16 cellular contexts compared by ENCODE assay signal in the genomic region with DNA sequence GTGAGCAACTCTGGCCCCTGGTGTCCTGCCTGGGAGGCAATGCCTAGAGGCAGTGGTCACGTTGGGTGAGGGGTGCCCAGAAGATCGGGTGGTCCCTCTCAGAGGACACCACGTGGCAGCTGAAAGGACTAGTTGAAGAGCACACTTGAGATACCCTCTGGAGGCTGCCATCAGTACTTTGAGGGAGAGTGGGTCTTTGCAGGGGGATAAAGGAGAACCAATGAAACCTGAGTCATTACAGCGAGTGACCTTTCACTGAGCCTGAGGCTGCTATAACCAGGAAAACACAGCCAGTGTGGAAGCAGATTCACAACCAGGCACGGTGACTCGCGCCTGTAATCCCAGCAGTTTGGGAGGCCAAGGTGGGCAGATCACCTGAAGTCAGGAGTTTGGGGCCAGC. TPM values are rescaled to one million over a fixed set of nuclear protein-coding genes. Genes with fewer than 3 reads are reported as not detected.
DNase-seq lines count a peak whose midpoint lies in the region; ATAC-seq, FAIRE-seq and TF ChIP-seq lines count a peak whose summit lies in the region.
"Had no signal": no experiment of that assay in that cellular context is flagged by ENCODE, and none has a peak within 500 bp of the region (broad histone marks: within the 10 kb centered on the region; RNA-seq: fewer than 3 reads in every experiment).

No MANE protein-coding gene starts in this region.

- no peaks in the 10 kb centered on the region for H3K27me3 ChIP-seq in SK-N-SH (ENCODE audit: insufficient read depth)
- H3K27me3 ChIP-seq in A673 (replicated peaks; ENCODE audit: insufficient read depth, low read depth, low read length, poor library complexity), result no peaks in the 10 kb centered on the region
- H3K27me3 ChIP-seq: Peyer's patch had no signal

- H3K4me3 ChIP-seq in SK-N-SH (ENCODE audit: low read depth in 2 of 2, low read length in 1 of 2), result no peak overlapping the region
- no peak overlapping the region for H3K4me3 ChIP-seq in A673 (ENCODE audit: low read depth, low read length, poor library complexity, severe bottlenecking)
- H3K4me3 ChIP-seq: K562, Peyer's patch had no signal

- WGBS in SK-N-SH (ENCODE audit: low lambda C conversion rate), result 88% methylated on average over 7 of the region's 7 CpGs

- no peak for TF ChIP-seq EP300 in SK-N-SH (IDR thresholded peaks at IDR 0.05; ENCODE audit: borderline replicate concordance in 1 of 2, low read depth in 1 of 2, low read length in 1 of 2)

- H3K27ac ChIP-seq in SK-N-SH (ENCODE audit: low read depth in 2 of 2, low read length in 1 of 2), result no peak overlapping the region
- H3K27ac ChIP-seq in A673 (ENCODE audit: low read depth, low read length, poor library complexity, severe bottlenecking), result no peak overlapping the region
- H3K27ac ChIP-seq: Peyer's patch had no signal

- TF ChIP-seq CTCF in SK-N-SH (IDR thresholded peaks at IDR 0.05), result no peak
- no peak for TF ChIP-seq CTCF in omental fat pad (IDR thresholded peaks at IDR 0.05)
- no peak for TF ChIP-seq CTCF in A673 (conservative IDR thresholded peaks at IDR 0.05; ENCODE audit: low read depth, low read length)

- H3F3A ChIP-seq in SK-N-SH (replicated peaks; ENCODE audit: insufficient read depth), result peaks cover 3% of the 10 kb centered on the region

- no peak overlapping the region for H2AFZ ChIP-seq in SK-N-SH (ENCODE audit: low read depth)

- CTCF ChIA-PET in SK-N-SH (lab: Yijun Ruan, JAX) (interaction anchor here (1.0 to 2.6 kb wide), 4 partner anchors 12 to 268 kb away, joined by 3 to 8 read pairs (median 4); no protein-coding TSS in a partner anchor), A673 (lab: Charles Lee) (interaction anchor here (0.6 kb wide), 1 partner anchor 249 kb away, joined by 3 read pairs; no protein-coding TSS in a partner anchor)

- no peak overlapping the region for H3K4me2 ChIP-seq in SK-N-SH

- peak; percentile 17 for DNase-seq in SK-N-SH
- peak; percentile 15 for DNase-seq in SK-N-DZ (ENCODE audit: low spot score)
- DNase-seq in left kidney (ENCODE audit: low read depth, low spot score), result peak; percentile 50
- no peak for DNase-seq in urothelium cell line (ENCODE audit: low spot score)
- DNase-seq in omental fat pad (ENCODE audit: low spot score), result no peak
- DNase-seq in NOMO-1 (lab: John Stamatoyannopoulos, UW; ENCODE audit: unreplicated experiment in 2 of 2), result no peak
- no peak for DNase-seq in A673 (ENCODE audit: low spot score)
- DNase-seq: COR-L47, NCI-H446, NCI-H748 treated with DMSO at 0.1 percent for 48 hours, Right ventricle myocardium superior had no signal

- intact Hi-C loops in A673 (cut with micrococcal nuclease; ENCODE audit: unreplicated experiment), result no loop called here

- H3K9ac ChIP-seq in SK-N-SH, result no peak overlapping the region

- no peak for ATAC-seq in SK-N-SH treated with all-trans-retinoic acid at 6 μM for 48 hours
- ATAC-seq in omental fat pad (ENCODE audit: low FRiP score), result no peak
- ATAC-seq: K562 had no signal

- H3K36me3 ChIP-seq in SK-N-SH (replicated peaks in 1 of 2; ENCODE audit: control insufficient read depth in 1 of 2, insufficient read depth in 2 of 2, low read length in 1 of 2), result no peaks in the 10 kb centered on the region
- H3K36me3 ChIP-seq in A673 (ENCODE audit: insufficient read depth, low read length, poor library complexity, severe bottlenecking), result no peaks in the 10 kb centered on the region
- H3K36me3 ChIP-seq: Peyer's patch had no signal

- H3K9me3 ChIP-seq in SK-N-SH, result no peaks in the 10 kb centered on the region
- no peaks in the 10 kb centered on the region for H3K9me3 ChIP-seq in A673 (ENCODE audit: low read depth, low read length, poor library complexity, severe bottlenecking)
- H3K9me3 ChIP-seq: Peyer's patch had no signal

- H3K4me1 ChIP-seq in SK-N-SH (ENCODE audit: control insufficient read depth in 1 of 2, insufficient read depth in 2 of 2, low read depth in 1 of 2, low read length in 1 of 2) (peaks cover 3 to 7% of the 10 kb centered on the region in 2 experiments; a peak in 2 of 4 replicates), A673 (ENCODE audit: insufficient read depth, low read length, poor library complexity, severe bottlenecking) (peaks cover 6% of the 10 kb centered on the region)

- H4K20me1 ChIP-seq in SK-N-SH (ENCODE audit: insufficient read depth), result no peaks in the 10 kb centered on the region

- H3K79me2 ChIP-seq in SK-N-SH (ENCODE audit: insufficient read depth), result no peaks in the 10 kb centered on the region

- TF ChIP-seq RAD21 in SK-N-SH (IDR thresholded peaks at IDR 0.05; ENCODE audit: low read length), result no peak

- H3K9me2 ChIP-seq in SK-N-SH, result no peaks in the 10 kb centered on the region

- no TSS peak for BruUV-seq in A673 (replicated peaks; lab: Mats Ljungman, UMichigan)

- POLR2A ChIA-PET in SK-N-SH (lab: Yijun Ruan, JAX), result no interaction called here
- POLR2A ChIA-PET in A673 (lab: Charles Lee; ENCODE audit: low non-redundant PET), result no interaction called here

- FAIRE-seq in urothelium cell line (lab: Jason Lieb, UNC), result peak; percentile 75
- FAIRE-seq: K562 had no signal

TF ChIP-seq in SK-N-SH, 30 proteins besides CTCF, POLR2A, EP300 and RAD21 (continues in another document):
- TF ChIP-seq FOXM1 (IDR thresholded peaks at IDR 0.05; ENCODE audit: low read depth) (no peak), CHD2 (IDR thresholded peaks at IDR 0.05; ENCODE audit: low read length, partially characterized antibody) (no peak)
- TF ChIP-seq, protein P1, sequence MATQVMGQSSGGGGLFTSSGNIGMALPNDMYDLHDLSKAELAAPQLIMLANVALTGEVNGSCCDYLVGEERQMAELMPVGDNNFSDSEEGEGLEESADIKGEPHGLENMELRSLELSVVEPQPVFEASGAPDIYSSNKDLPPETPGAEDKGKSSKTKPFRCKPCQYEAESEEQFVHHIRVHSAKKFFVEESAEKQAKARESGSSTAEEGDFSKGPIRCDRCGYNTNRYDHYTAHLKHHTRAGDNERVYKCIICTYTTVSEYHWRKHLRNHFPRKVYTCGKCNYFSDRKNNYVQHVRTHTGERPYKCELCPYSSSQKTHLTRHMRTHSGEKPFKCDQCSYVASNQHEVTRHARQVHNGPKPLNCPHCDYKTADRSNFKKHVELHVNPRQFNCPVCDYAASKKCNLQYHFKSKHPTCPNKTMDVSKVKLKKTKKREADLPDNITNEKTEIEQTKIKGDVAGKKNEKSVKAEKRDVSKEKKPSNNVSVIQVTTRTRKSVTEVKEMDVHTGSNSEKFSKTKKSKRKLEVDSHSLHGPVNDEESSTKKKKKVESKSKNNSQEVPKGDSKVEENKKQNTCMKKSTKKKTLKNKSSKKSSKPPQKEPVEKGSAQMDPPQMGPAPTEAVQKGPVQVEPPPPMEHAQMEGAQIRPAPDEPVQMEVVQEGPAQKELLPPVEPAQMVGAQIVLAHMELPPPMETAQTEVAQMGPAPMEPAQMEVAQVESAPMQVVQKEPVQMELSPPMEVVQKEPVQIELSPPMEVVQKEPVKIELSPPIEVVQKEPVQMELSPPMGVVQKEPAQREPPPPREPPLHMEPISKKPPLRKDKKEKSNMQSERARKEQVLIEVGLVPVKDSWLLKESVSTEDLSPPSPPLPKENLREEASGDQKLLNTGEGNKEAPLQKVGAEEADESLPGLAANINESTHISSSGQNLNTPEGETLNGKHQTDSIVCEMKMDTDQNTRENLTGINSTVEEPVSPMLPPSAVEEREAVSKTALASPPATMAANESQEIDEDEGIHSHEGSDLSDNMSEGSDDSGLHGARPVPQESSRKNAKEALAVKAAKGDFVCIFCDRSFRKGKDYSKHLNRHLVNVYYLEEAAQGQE (IDR thresholded peaks at IDR 0.05; ENCODE audit: low read depth, low read length), result no peak

TF ChIP-seq in SK-N-SH treated with all-trans-retinoic acid at 6 μM for 48 hours, 23 proteins besides CTCF, POLR2A, EP300 and RAD21 (continues in another document):
- TF ChIP-seq ZC3H10 (CRISPR knock-in tag; IDR thresholded peaks at IDR 0.05) (no peak), ZNF565 (CRISPR knock-in tag; conservative IDR thresholded peaks at IDR 0.05; ENCODE audit: low read depth) (no peak), ZNF8 (CRISPR knock-in tag; IDR thresholded peaks at IDR 0.05) (no peak), TCF4 (CRISPR knock-in tag; IDR thresholded peaks at IDR 0.05; ENCODE audit: borderline replicate concordance) (no peak), PPARA (CRISPR knock-in tag; IDR thresholded peaks at IDR 0.05; ENCODE audit: borderline replicate concordance) (no peak)
- TF ChIP-seq, protein P2, sequence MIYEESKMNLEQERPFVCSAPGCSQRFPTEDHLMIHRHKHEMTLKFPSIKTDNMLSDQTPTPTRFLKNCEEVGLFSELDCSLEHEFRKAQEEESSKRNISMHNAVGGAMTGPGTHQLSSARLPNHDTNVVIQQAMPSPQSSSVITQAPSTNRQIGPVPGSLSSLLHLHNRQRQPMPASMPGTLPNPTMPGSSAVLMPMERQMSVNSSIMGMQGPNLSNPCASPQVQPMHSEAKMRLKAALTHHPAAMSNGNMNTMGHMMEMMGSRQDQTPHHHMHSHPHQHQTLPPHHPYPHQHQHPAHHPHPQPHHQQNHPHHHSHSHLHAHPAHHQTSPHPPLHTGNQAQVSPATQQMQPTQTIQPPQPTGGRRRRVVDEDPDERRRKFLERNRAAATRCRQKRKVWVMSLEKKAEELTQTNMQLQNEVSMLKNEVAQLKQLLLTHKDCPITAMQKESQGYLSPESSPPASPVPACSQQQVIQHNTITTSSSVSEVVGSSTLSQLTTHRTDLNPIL (CRISPR knock-in tag; IDR thresholded peaks at IDR 0.05; ENCODE audit: low read depth), result no peak

RNA-seq across cellular contexts. Expression of a gene that starts 18.9 kb away (rescaled TPM):
- 0.15 and 0.21 TPM in 2 replicates for polyA plus RNA-seq in SK-N-SH (2012; rRNA removed)
- polyA plus RNA-seq in SK-N-SH (2012; cell fraction: cytosol; rRNA removed), result 0.04 and 0.10 TPM in 2 replicates
- polyA plus RNA-seq in SK-N-SH (2012; cell fraction: nucleus; rRNA removed), result 0.12 and 0.31 TPM in 2 replicates
- not detected in 2 replicates for polyA plus RNA-seq in SK-N-DZ (2014; cell fraction: cytosol; rRNA removed)
- polyA plus RNA-seq in SK-N-DZ (2014; cell fraction: nucleus; rRNA removed), result 0.65 TPM in 1 of 2 replicates, not detected in the other
- 100 to 1,000 TPM in 1 of 4 donors, 10 to 100 TPM in 2, 1 to 10 TPM in 1; 9.1 to 168 (median 56.6) TPM for total RNA-seq in omental fat pad
- total RNA-seq in A673 (2021), result not detected in 2 replicates
- total RNA-seq: A172 had no signal
- polyA plus RNA-seq: CD14-positive monocyte had no signal

Comparison
In these comparisons a context has a peak if more than half of its experiments do, and no peak if none do; other contexts are left out.
1. DNase-seq: peak in SK-N-SH (single experiment), SK-N-DZ (single experiment) and left kidney (single experiment); none in urothelium cell line (single experiment), omental fat pad (single experiment), NOMO-1 (0 of 2) and A673 (single experiment).
2. RNA of a gene that starts 18.9 kb away (total RNA-seq): 9.1 to 168 TPM in omental fat pad; not detected in A673; every median in the first group is over 10 times any median in the second.